24 cellular contexts compared by ENCODE assay signal in the genomic region with DNA sequence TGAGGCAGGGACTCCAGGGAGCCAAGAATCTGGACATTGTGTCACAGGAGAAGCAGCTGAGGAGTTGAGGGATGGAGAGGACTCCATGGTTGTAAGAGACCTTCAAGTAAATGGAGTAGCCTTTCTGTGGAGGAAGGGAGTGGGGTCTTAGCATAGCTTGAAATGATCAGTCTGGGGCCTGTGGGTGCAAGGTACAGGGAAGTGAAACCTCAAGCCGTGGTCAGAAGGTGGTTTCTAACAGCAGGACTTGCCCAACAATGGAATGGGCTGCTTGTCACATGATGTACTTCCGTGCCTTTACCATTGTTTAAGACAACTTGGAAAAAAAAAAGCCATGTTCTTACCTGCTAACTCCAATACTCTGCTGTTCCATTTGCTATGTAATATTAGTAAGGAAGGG.
DNase-seq lines count a peak whose midpoint lies in the region; ATAC-seq and TF ChIP-seq lines count a peak whose summit lies in the region.
"Had no signal": no experiment of that assay in that cellular context is flagged by ENCODE, and none has a peak within 500 bp of the region (broad histone marks: within the 10 kb centered on the region; RNA-seq: fewer than 3 reads in every experiment).

No MANE protein-coding gene starts in this region.

- POLR2A ChIA-PET in activated CD4-positive, alpha-beta memory T cell treated with anti-CD3 and anti-CD28 coated beads for 36 hours (lab: Charles Lee), result no interaction called here
- POLR2A ChIA-PET in activated CD4-positive, alpha-beta memory T cell treated with anti-CD3 and anti-CD28 coated beads, Interleukin-2, amount 10 ng/mL, durations not matched to agents 7 days and 5 days (lab: Charles Lee), result no interaction called here

- intact Hi-C loops in activated CD4-positive, alpha-beta memory T cell treated with anti-CD3 and anti-CD28 coated beads for 36 hours (cut with micrococcal nuclease), result no loop called here
- intact Hi-C loops in posterior vena cava (cut with DNase I), result no loop called here

- H3K4me1 Mint-ChIP-seq in activated CD4-positive, alpha-beta memory T cell treated with anti-CD3 and anti-CD28 coated beads for 36 hours (ENCODE audit: low read depth), result no peaks in the 10 kb centered on the region
- no peaks in the 10 kb centered on the region for H3K4me1 Mint-ChIP-seq in activated CD4-positive, alpha-beta memory T cell treated with anti-CD3 and anti-CD28 coated beads, Interleukin-2, amount 10 ng/mL, durations not matched to agents 7 days and 5 days
- H3K4me1 Mint-ChIP-seq in stimulated activated naive B cell treated with anti-CD40 and anti-IgM and Interleukin-4, amounts not matched to agents 10 μg/mL and 1 μg/mL and 100 μg/mL, for 72 hours, result peaks cover 4 to 7% of the 10 kb centered on the region in 2 donors
- no peaks in the 10 kb centered on the region for H3K4me1 Mint-ChIP-seq in type B pancreatic cell (ENCODE audit: unreplicated experiment)
- H3K4me1 Mint-ChIP-seq: activated CD8-positive, alpha-beta memory T cell treated with anti-CD3 and anti-CD28 coated beads, Interleukin-2, amount 10 ng/mL, durations not matched to agents 7 days and 5 days had no signal

- ATAC-seq in HG02852 (IDR thresholded peaks at IDR 0.05; ENCODE audit: unreplicated experiment), result peak; percentile 50
- peak; percentile 78 to 79 for ATAC-seq in stimulated activated naive B cell treated with anti-CD40 and anti-IgM and Interleukin-4, amounts not matched to agents 10 μg/mL and 1 μg/mL and 100 μg/mL, for 72 hours (replicated peaks)
- ATAC-seq: activated CD4-positive, alpha-beta T cell treated with anti-CD3 and anti-CD28 coated beads for 36 hours; activated CD8-positive, alpha-beta memory T cell treated with anti-CD3 and anti-CD28 coated beads, Interleukin-2, amount 10 ng/mL, durations not matched to agents 7 days and 5 days had no signal

- no peak for DNase-seq in activated CD4-positive, alpha-beta memory T cell treated with anti-CD3 and anti-CD28 coated beads for 36 hours
- no peak for DNase-seq in activated CD4-positive, alpha-beta memory T cell treated with anti-CD3 and anti-CD28 coated beads, Interleukin-2, amount 10 ng/mL, durations not matched to agents 7 days and 5 days
- DNase-seq in NOMO-1 (lab: John Stamatoyannopoulos, UW; ENCODE audit: unreplicated experiment in 2 of 2), result peak; percentile 68 to 91
- no peak for DNase-seq in stimulated activated naive B cell treated with anti-CD40 and anti-IgM and Interleukin-4, amounts not matched to agents 10 μg/mL and 1 μg/mL and 100 μg/mL, for 72 hours
- no peak for DNase-seq in type B pancreatic cell (ENCODE audit: extremely low spot score, unreplicated experiment)
- no peak for DNase-seq in posterior vena cava (ENCODE audit: low spot score)
- no peak for DNase-seq in DMS 273 (lab: John Stamatoyannopoulos, UW; ENCODE audit: unreplicated experiment)
- DNase-seq: 8988T; activated CD4-positive, alpha-beta T cell treated with anti-CD3 and anti-CD28 coated beads for 36 hours; activated CD8-positive, alpha-beta memory T cell treated with anti-CD3 and anti-CD28 coated beads, Interleukin-2, amount 10 ng/mL, durations not matched to agents 7 days and 5 days; anterior cingulate cortex; kidney; NCI-H1436 treated with DMSO at 0.1 percent for 48 hours; NCI-H2171; NCI-H526 treated with DMSO at 0.1 percent for 48 hours; SHP77 treated with DMSO at 0.1 percent for 48 hours; spleen; stimulated activated CD4-positive, alpha-beta T cell treated with anti-CD3 and anti-CD28 coated beads, Interleukin-4, amount 100 ng/mL, for 1 hour; T-helper 1 cell; tibial artery had no signal

- CTCF ChIA-PET in activated CD4-positive, alpha-beta memory T cell treated with anti-CD3 and anti-CD28 coated beads for 36 hours (lab: Charles Lee), result no interaction called here
- CTCF ChIA-PET in activated CD4-positive, alpha-beta memory T cell treated with anti-CD3 and anti-CD28 coated beads, Interleukin-2, amount 10 ng/mL, durations not matched to agents 7 days and 5 days (lab: Charles Lee), result no interaction called here

- TF ChIP-seq CTCF in type B pancreatic cell (conservative IDR thresholded peaks at IDR 0.05), result no peak

- peak overlapping the region; percentile 8 for H3K27ac Mint-ChIP-seq in activated CD4-positive, alpha-beta memory T cell treated with anti-CD3 and anti-CD28 coated beads for 36 hours
- no peak overlapping the region for H3K27ac Mint-ChIP-seq in activated CD4-positive, alpha-beta memory T cell treated with anti-CD3 and anti-CD28 coated beads, Interleukin-2, amount 10 ng/mL, durations not matched to agents 7 days and 5 days
- no peak overlapping the region for H3K27ac Mint-ChIP-seq in stimulated activated naive B cell treated with anti-CD40 and anti-IgM and Interleukin-4, amounts not matched to agents 10 μg/mL and 1 μg/mL and 100 μg/mL, for 72 hours
- H3K27ac Mint-ChIP-seq in type B pancreatic cell, result no peak overlapping the region
- H3K27ac Mint-ChIP-seq: activated CD4-positive, alpha-beta T cell treated with anti-CD3 and anti-CD28 coated beads for 36 hours; activated CD8-positive, alpha-beta memory T cell treated with anti-CD3 and anti-CD28 coated beads, Interleukin-2, amount 10 ng/mL, durations not matched to agents 7 days and 5 days; activated naive CD4-positive, alpha-beta T cell treated with anti-CD3 and anti-CD28 coated beads, Interleukin-2, amount 50 U/mL, for 24 hours; activated T-helper 1 cell treated with anti-CD3 and anti-CD28 coated beads, Interleukin-12 subunit alpha, Interleukin-12 subunit beta, Interleukin-2, Interleukin-4 antibody, amounts not matched to agents 30 ng/mL and 10 ng/mL and 1 ng/mL, durations not matched to agents 14 hours and 24 hours and 36 hours; stimulated activated naive CD8-positive, alpha-beta T cell treated with anti-CD3 and anti-CD28 coated beads, Interleukin-15, Interleukin-2, amounts not matched to agents 100 ng/mL and 50 ng/mL, for 24 hours had no signal

- no peaks in the 10 kb centered on the region for H3K9me3 Mint-ChIP-seq in activated CD4-positive, alpha-beta memory T cell treated with anti-CD3 and anti-CD28 coated beads for 36 hours
- H3K9me3 Mint-ChIP-seq in activated CD4-positive, alpha-beta memory T cell treated with anti-CD3 and anti-CD28 coated beads, Interleukin-2, amount 10 ng/mL, durations not matched to agents 7 days and 5 days, result peaks cover 3% of the 10 kb centered on the region
- H3K9me3 Mint-ChIP-seq in stimulated activated naive B cell treated with anti-CD40 and anti-IgM and Interleukin-4, amounts not matched to agents 10 μg/mL and 1 μg/mL and 100 μg/mL, for 72 hours, result peaks cover 0 to 2% of the 10 kb centered on the region in 2 donors
- no peaks in the 10 kb centered on the region for H3K9me3 Mint-ChIP-seq in type B pancreatic cell
- H3K9me3 Mint-ChIP-seq: activated naive CD4-positive, alpha-beta T cell treated with anti-CD3 and anti-CD28 coated beads, Interleukin-2, amount 50 U/mL, for 24 hours; activated T-helper 1 cell treated with anti-CD3 and anti-CD28 coated beads, Interleukin-12 subunit alpha, Interleukin-12 subunit beta, Interleukin-2, Interleukin-4 antibody, amounts not matched to agents 30 ng/mL and 10 ng/mL and 1 ng/mL, durations not matched to agents 14 hours and 24 hours and 36 hours; stimulated activated naive CD8-positive, alpha-beta T cell treated with anti-CD3 and anti-CD28 coated beads, Interleukin-15, Interleukin-2, amounts not matched to agents 100 ng/mL and 50 ng/mL, for 24 hours had no signal

- H3K4me3 Mint-ChIP-seq in activated CD4-positive, alpha-beta memory T cell treated with anti-CD3 and anti-CD28 coated beads for 36 hours, result no peak overlapping the region
- no peak overlapping the region for H3K4me3 Mint-ChIP-seq in activated CD4-positive, alpha-beta memory T cell treated with anti-CD3 and anti-CD28 coated beads, Interleukin-2, amount 10 ng/mL, durations not matched to agents 7 days and 5 days
- no peak overlapping the region for H3K4me3 Mint-ChIP-seq in stimulated activated naive B cell treated with anti-CD40 and anti-IgM and Interleukin-4, amounts not matched to agents 10 μg/mL and 1 μg/mL and 100 μg/mL, for 72 hours
- no peak overlapping the region for H3K4me3 Mint-ChIP-seq in type B pancreatic cell
- H3K4me3 Mint-ChIP-seq: activated CD4-positive, alpha-beta T cell treated with anti-CD3 and anti-CD28 coated beads for 36 hours; activated CD8-positive, alpha-beta memory T cell treated with anti-CD3 and anti-CD28 coated beads, Interleukin-2, amount 10 ng/mL, durations not matched to agents 7 days and 5 days; activated naive CD4-positive, alpha-beta T cell treated with anti-CD3 and anti-CD28 coated beads, Interleukin-2, amount 50 U/mL, for 24 hours; activated T-helper 1 cell treated with anti-CD3 and anti-CD28 coated beads, Interleukin-12 subunit alpha, Interleukin-12 subunit beta, Interleukin-2, Interleukin-4 antibody, amounts not matched to agents 30 ng/mL and 10 ng/mL and 1 ng/mL, durations not matched to agents 14 hours and 24 hours and 36 hours; stimulated activated naive CD8-positive, alpha-beta T cell treated with anti-CD3 and anti-CD28 coated beads, Interleukin-15, Interleukin-2, amounts not matched to agents 100 ng/mL and 50 ng/mL, for 24 hours had no signal

- H3K27me3 Mint-ChIP-seq in activated CD4-positive, alpha-beta memory T cell treated with anti-CD3 and anti-CD28 coated beads for 36 hours, result no peaks in the 10 kb centered on the region
- H3K27me3 Mint-ChIP-seq in activated CD4-positive, alpha-beta memory T cell treated with anti-CD3 and anti-CD28 coated beads, Interleukin-2, amount 10 ng/mL, durations not matched to agents 7 days and 5 days, result no peaks in the 10 kb centered on the region
- H3K27me3 Mint-ChIP-seq in stimulated activated naive B cell treated with anti-CD40 and anti-IgM and Interleukin-4, amounts not matched to agents 10 μg/mL and 1 μg/mL and 100 μg/mL, for 72 hours, result no peaks in the 10 kb centered on the region
- H3K27me3 Mint-ChIP-seq in type B pancreatic cell, result no peaks in the 10 kb centered on the region
- H3K27me3 Mint-ChIP-seq: activated CD4-positive, alpha-beta T cell treated with anti-CD3 and anti-CD28 coated beads for 36 hours; activated naive CD4-positive, alpha-beta T cell treated with anti-CD3 and anti-CD28 coated beads, Interleukin-2, amount 50 U/mL, for 24 hours; stimulated activated naive CD8-positive, alpha-beta T cell treated with anti-CD3 and anti-CD28 coated beads, Interleukin-15, Interleukin-2, amounts not matched to agents 100 ng/mL and 50 ng/mL, for 24 hours had no signal

- no peaks in the 10 kb centered on the region for H3K36me3 Mint-ChIP-seq in activated CD4-positive, alpha-beta memory T cell treated with anti-CD3 and anti-CD28 coated beads for 36 hours
- no peaks in the 10 kb centered on the region for H3K36me3 Mint-ChIP-seq in activated CD4-positive, alpha-beta memory T cell treated with anti-CD3 and anti-CD28 coated beads, Interleukin-2, amount 10 ng/mL, durations not matched to agents 7 days and 5 days (ENCODE audit: low read depth)
- no peaks in the 10 kb centered on the region for H3K36me3 Mint-ChIP-seq in stimulated activated naive B cell treated with anti-CD40 and anti-IgM and Interleukin-4, amounts not matched to agents 10 μg/mL and 1 μg/mL and 100 μg/mL, for 72 hours
- H3K36me3 Mint-ChIP-seq in type B pancreatic cell, result no peaks in the 10 kb centered on the region

Comparison
In these comparisons a context has a peak if more than half of its experiments do, and no peak if none do; other contexts are left out.
1. DNase-seq: peak in NOMO-1 (2 of 2); none in activated CD4-positive, alpha-beta memory T cell treated with anti-CD3 and anti-CD28 coated beads for 36 hours (single experiment), activated CD4-positive, alpha-beta memory T cell treated with anti-CD3 and anti-CD28 coated beads, Interleukin-2, amount 10 ng/mL, durations not matched to agents 7 days and 5 days (single experiment), stimulated activated naive B cell treated with anti-CD40 and anti-IgM and Interleukin-4, amounts not matched to agents 10 μg/mL and 1 μg/mL and 100 μg/mL, for 72 hours (single experiment), type B pancreatic cell (single experiment), posterior vena cava (single experiment) and DMS 273 (single experiment).